Comparison of ENCODE assay signal across 9 cellular contexts in the genomic region with DNA sequence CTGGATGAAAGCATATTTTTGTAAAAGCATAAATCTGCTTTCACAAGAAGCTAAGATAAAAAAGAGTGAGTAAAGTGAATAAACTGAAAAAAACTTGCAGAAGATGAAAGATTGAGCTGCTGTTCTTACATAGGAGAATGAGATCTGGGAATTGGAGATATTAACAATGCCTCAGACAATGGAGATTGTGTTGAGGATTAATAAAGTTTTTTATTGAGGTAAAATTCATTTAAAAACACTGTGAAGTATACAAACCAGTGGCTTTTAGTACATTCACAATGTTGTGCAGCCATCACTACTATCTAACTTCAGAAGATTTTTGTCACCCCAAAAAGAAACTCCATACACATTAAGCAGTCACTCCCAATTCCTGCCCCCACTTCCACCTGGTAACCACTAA.
"Had no signal": no experiment of that assay in that cellular context is flagged by ENCODE, and none has a peak within 500 bp of the region (broad histone marks: within the 10 kb centered on the region; RNA-seq: fewer than 3 reads in every experiment).

No MANE protein-coding gene starts in this region.

- DNase-seq: GM23248, GOT3, H7, HFFc6, KG1 had no signal

- H3K27ac ChIP-seq: GM23248, HL-60 had no signal

- ATAC-seq: HCT116, HepG2 had no signal

- H3K9ac ChIP-seq: GM23248 had no signal

- FAIRE-seq: HepG2 had no signal

- H3K36me3 ChIP-seq: HAP-1 had no signal

- H3K9me3 ChIP-seq: HAP-1 had no signal

- H3K4me3 ChIP-seq: GM23248, HAP-1 had no signal

- H2AFZ ChIP-seq: GM23248 had no signal
